1 cellular context compared by ENCODE assay signal in the genomic region with DNA sequence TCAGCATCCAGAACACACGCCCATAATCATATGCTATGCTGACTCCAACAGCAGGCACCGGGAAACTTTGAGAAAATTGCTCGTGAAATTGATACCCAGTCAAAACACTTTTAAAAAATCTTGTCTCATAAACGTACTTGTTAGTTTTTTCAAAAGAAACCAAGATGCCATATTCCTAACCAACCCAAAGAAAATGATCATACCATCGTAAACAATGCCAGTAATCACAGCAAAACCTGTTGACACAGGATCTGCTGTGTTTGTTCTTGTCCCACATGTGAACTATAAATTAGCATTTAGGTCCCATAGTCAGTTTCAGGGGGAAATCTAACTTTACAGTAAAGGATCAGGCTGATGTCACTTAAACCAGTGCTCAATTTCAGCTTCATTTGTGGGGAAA.
A peak's percentile ranks its signal among the peaks of the same experiment; 100 is the strongest.
TF ChIP-seq lines count a peak whose summit lies in the region.

No MANE protein-coding gene starts in this region.

TF ChIP-seq in HEK293, 187 proteins besides CTCF, POLR2A, EP300 and RAD21 (continued from another document and continues in another):
- TF ChIP-seq ZNF433 (tag by site-specific recombination; IDR thresholded peaks at IDR 0.05; ENCODE audit: low read depth) (no peak), ZNF10 (tag by site-specific recombination; IDR thresholded peaks at IDR 0.05) (0 out of 2 replicates have a peak, but pooled peaks have one; percentile 45), HOXC10 (CRISPR knock-in tag; IDR thresholded peaks at IDR 0.05) (no peak), ELK4 (IDR thresholded peaks at IDR 0.05; ENCODE audit: borderline replicate concordance, low read depth, low read length) (no peak), ZNF138 (tag by site-specific recombination; IDR thresholded peaks at IDR 0.05; ENCODE audit: borderline replicate concordance) (no peak), ZNF341 (tag by site-specific recombination; IDR thresholded peaks at IDR 0.05; ENCODE audit: low read depth) (no peak), ZEB2 (tag by site-specific recombination; IDR thresholded peaks at IDR 0.05) (no peak; the same call in 1 of the 2 replicates), TCF7L2 (IDR thresholded peaks at IDR 0.05; ENCODE audit: borderline replicate concordance, low read depth, low read length) (no peak), ZNF776 (tag by site-specific recombination; IDR thresholded peaks at IDR 0.05; ENCODE audit: borderline replicate concordance) (no peak), ZNF558 (tag by site-specific recombination; IDR thresholded peaks at IDR 0.05) (no peak), ZBTB11 (tag by site-specific recombination; conservative IDR thresholded peaks at IDR 0.05; ENCODE audit: low read depth) (no peak), ZFP37 (tag by site-specific recombination; IDR thresholded peaks at IDR 0.05) (no peak), ZNF501 (tag by site-specific recombination; IDR thresholded peaks at IDR 0.05) (no peak), ZBTB20 (tag by site-specific recombination; IDR thresholded peaks at IDR 0.05) (no peak), ZNF335 (tag by site-specific recombination; conservative IDR thresholded peaks at IDR 0.05) (0 out of 2 replicates have a peak, but pooled peaks have one; percentile 30), SCRT2 (tag by site-specific recombination; IDR thresholded peaks at IDR 0.05) (peak; percentile 96), ZNF266 (tag by site-specific recombination; IDR thresholded peaks at IDR 0.05; ENCODE audit: low read depth) (no peak), SALL2 (tag by site-specific recombination; IDR thresholded peaks at IDR 0.05; ENCODE audit: borderline replicate concordance) (no peak), ZNF549 (tag by site-specific recombination; IDR thresholded peaks at IDR 0.05) (no peak), ZBTB44 (tag by site-specific recombination; IDR thresholded peaks at IDR 0.05) (peak; percentile 54), PATZ1 (tag by site-specific recombination; IDR thresholded peaks at IDR 0.05) (no peak), WT1 (tag by site-specific recombination; IDR thresholded peaks at IDR 0.05) (peak; percentile 75), ZSCAN30 (tag by site-specific recombination; IDR thresholded peaks at IDR 0.05) (peak; percentile 70; the same call in 1 of the 2 replicates), KLF1 (tag by site-specific recombination; IDR thresholded peaks at IDR 0.05) (no peak), BCL11A (tag by site-specific recombination; IDR thresholded peaks at IDR 0.05; ENCODE audit: low read depth) (no peak), ZNF48 (tag by site-specific recombination; IDR thresholded peaks at IDR 0.05) (no peak), ATF2 (tag by site-specific recombination; IDR thresholded peaks at IDR 0.05; ENCODE audit: low read depth) (peak; percentile 77), ZFP41 (tag by site-specific recombination; IDR thresholded peaks at IDR 0.05; ENCODE audit: borderline replicate concordance) (no peak)
- TF ChIP-seq, protein P1, sequence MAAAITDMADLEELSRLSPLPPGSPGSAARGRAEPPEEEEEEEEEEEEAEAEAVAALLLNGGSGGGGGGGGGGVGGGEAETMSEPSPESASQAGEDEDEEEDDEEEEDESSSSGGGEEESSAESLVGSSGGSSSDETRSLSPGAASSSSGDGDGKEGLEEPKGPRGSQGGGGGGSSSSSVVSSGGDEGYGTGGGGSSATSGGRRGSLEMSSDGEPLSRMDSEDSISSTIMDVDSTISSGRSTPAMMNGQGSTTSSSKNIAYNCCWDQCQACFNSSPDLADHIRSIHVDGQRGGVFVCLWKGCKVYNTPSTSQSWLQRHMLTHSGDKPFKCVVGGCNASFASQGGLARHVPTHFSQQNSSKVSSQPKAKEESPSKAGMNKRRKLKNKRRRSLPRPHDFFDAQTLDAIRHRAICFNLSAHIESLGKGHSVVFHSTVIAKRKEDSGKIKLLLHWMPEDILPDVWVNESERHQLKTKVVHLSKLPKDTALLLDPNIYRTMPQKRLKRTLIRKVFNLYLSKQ (tag by site-specific recombination; IDR thresholded peaks at IDR 0.05; ENCODE audit: borderline replicate concordance) = no peak
- TF ChIP-seq, protein P2, sequence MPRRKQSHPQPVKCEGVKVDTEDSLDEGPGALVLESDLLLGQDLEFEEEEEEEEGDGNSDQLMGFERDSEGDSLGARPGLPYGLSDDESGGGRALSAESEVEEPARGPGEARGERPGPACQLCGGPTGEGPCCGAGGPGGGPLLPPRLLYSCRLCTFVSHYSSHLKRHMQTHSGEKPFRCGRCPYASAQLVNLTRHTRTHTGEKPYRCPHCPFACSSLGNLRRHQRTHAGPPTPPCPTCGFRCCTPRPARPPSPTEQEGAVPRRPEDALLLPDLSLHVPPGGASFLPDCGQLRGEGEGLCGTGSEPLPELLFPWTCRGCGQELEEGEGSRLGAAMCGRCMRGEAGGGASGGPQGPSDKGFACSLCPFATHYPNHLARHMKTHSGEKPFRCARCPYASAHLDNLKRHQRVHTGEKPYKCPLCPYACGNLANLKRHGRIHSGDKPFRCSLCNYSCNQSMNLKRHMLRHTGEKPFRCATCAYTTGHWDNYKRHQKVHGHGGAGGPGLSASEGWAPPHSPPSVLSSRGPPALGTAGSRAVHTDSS (tag by site-specific recombination; IDR thresholded peaks at IDR 0.05) = no peak
- TF ChIP-seq, protein P3, sequence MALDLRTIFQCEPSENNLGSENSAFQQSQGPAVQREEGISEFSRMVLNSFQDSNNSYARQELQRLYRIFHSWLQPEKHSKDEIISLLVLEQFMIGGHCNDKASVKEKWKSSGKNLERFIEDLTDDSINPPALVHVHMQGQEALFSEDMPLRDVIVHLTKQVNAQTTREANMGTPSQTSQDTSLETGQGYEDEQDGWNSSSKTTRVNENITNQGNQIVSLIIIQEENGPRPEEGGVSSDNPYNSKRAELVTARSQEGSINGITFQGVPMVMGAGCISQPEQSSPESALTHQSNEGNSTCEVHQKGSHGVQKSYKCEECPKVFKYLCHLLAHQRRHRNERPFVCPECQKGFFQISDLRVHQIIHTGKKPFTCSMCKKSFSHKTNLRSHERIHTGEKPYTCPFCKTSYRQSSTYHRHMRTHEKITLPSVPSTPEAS (tag by site-specific recombination; IDR thresholded peaks at IDR 0.05) = 0 out of 2 replicates have a peak, but pooled peaks have one; percentile 18
- TF ChIP-seq, protein P4, sequence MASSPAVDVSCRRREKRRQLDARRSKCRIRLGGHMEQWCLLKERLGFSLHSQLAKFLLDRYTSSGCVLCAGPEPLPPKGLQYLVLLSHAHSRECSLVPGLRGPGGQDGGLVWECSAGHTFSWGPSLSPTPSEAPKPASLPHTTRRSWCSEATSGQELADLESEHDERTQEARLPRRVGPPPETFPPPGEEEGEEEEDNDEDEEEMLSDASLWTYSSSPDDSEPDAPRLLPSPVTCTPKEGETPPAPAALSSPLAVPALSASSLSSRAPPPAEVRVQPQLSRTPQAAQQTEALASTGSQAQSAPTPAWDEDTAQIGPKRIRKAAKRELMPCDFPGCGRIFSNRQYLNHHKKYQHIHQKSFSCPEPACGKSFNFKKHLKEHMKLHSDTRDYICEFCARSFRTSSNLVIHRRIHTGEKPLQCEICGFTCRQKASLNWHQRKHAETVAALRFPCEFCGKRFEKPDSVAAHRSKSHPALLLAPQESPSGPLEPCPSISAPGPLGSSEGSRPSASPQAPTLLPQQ (tag by site-specific recombination; IDR thresholded peaks at IDR 0.05) = 0 out of 2 replicates have a peak, but pooled peaks have one; percentile 27
